Comparison of ENCODE assay signal across 10 cellular contexts in genomic region chr15:59996498-59997041, GRCh38. TPM values are rescaled to one million over a fixed set of nuclear protein-coding genes. Genes with fewer than 3 reads are reported as not detected.
DNase-seq lines count a peak whose midpoint lies in the region; ATAC-seq and TF ChIP-seq lines count a peak whose summit lies in the region.
"Had no signal": no experiment of that assay in that cellular context is flagged by ENCODE, and none has a peak within 500 bp of the region (broad histone marks: within the 10 kb centered on the region; RNA-seq: fewer than 3 reads in every experiment).

No MANE protein-coding gene starts in this region.

- ATAC-seq in stimulated activated naive B cell treated with anti-CD40 and anti-IgM and Interleukin-4, amounts not matched to agents 10 μg/mL and 1 μg/mL and 100 μg/mL, for 72 hours (replicated peaks): no peak
- no peak for ATAC-seq in HG03159 (IDR thresholded peaks at IDR 0.05; ENCODE audit: unreplicated experiment)

- TF ChIP-seq EP300 in tibial nerve (IDR thresholded peaks at IDR 0.05): no peak

- TF ChIP-seq CTCF in smooth muscle cell (IDR thresholded peaks at IDR 0.05; ENCODE audit: borderline replicate concordance, insufficient read depth, poor library complexity, severe bottlenecking): no peak
- TF ChIP-seq CTCF in tibial nerve (IDR thresholded peaks at IDR 0.05): no peak

- peaks cover 82 to 99% of the 10 kb centered on the region in 2 donors for H3K27me3 Mint-ChIP-seq in stimulated activated naive B cell treated with anti-CD40 and anti-IgM and Interleukin-4, amounts not matched to agents 10 μg/mL and 1 μg/mL and 100 μg/mL, for 72 hours

- H3K9ac ChIP-seq in smooth muscle cell (ENCODE audit: low read depth): no peak overlapping the region

- H3K36me3 ChIP-seq in smooth muscle cell (ENCODE audit: low read depth) (no peaks in the 10 kb centered on the region), tibial nerve (no peaks in the 10 kb centered on the region)

- H3K4me2 ChIP-seq in smooth muscle cell: no peak overlapping the region

- H3F3A ChIP-seq in smooth muscle cell (ENCODE audit: low read depth): no peaks in the 10 kb centered on the region

- peaks cover 29% of the 10 kb centered on the region for H3K4me1 ChIP-seq in smooth muscle cell (ENCODE audit: low read depth)
- H3K4me1 ChIP-seq in tibial nerve: peaks cover 0 to 51% (median 11%) of the 10 kb centered on the region in 4 donors

- peaks cover 0 to 5% of the 10 kb centered on the region in 2 donors for H3K9me3 Mint-ChIP-seq in stimulated activated naive B cell treated with anti-CD40 and anti-IgM and Interleukin-4, amounts not matched to agents 10 μg/mL and 1 μg/mL and 100 μg/mL, for 72 hours
- H3K9me3 Mint-ChIP-seq: dendritic cell treated with granulocyte-macrophage colony-stimulating factor and Interleukin-4, amounts not matched to agents 40 ng/mL and 50 ng/mL, for 4 days had no signal

- H3K9me3 ChIP-seq in iPS-18c (ENCODE audit: control insufficient read depth, insufficient read depth, low read length) (no peaks in the 10 kb centered on the region), smooth muscle cell (replicated peaks; ENCODE audit: low read depth) (no peaks in the 10 kb centered on the region), tibial nerve (no peaks in the 10 kb centered on the region)

- H3K27ac Mint-ChIP-seq in stimulated activated naive B cell treated with anti-CD40 and anti-IgM and Interleukin-4, amounts not matched to agents 10 μg/mL and 1 μg/mL and 100 μg/mL, for 72 hours: peak overlapping the region; percentile 68
- H3K27ac Mint-ChIP-seq: dendritic cell treated with granulocyte-macrophage colony-stimulating factor and Interleukin-4, amounts not matched to agents 40 ng/mL and 50 ng/mL, for 4 days had no signal

- H3K36me3 Mint-ChIP-seq in stimulated activated naive B cell treated with anti-CD40 and anti-IgM and Interleukin-4, amounts not matched to agents 10 μg/mL and 1 μg/mL and 100 μg/mL, for 72 hours: peaks cover 4% of the 10 kb centered on the region in 2 donors

- no peaks in the 10 kb centered on the region for H3K79me2 ChIP-seq in smooth muscle cell (ENCODE audit: low read depth)

- WGBS in smooth muscle cell (ENCODE audit: low lambda C conversion rate): 3% methylated on average over 22 of the region's 25 CpGs
- WGBS in tibial nerve, 2 donors: 6% methylated on average over 25 of the region's 25 CpGs

- H3K4me3 Mint-ChIP-seq in stimulated activated naive B cell treated with anti-CD40 and anti-IgM and Interleukin-4, amounts not matched to agents 10 μg/mL and 1 μg/mL and 100 μg/mL, for 72 hours: peak overlapping the region; percentile 65 to 70

- peak overlapping the region; percentile 55; the same call in 1 of the 2 replicates for H3K4me3 ChIP-seq in iPS-18c (ENCODE audit: insufficient read depth, low read depth, low read length)
- H3K4me3 ChIP-seq in smooth muscle cell: no peak overlapping the region
- H3K4me3 ChIP-seq in tibial nerve: no peak overlapping the region

- H3K27me3 ChIP-seq in smooth muscle cell (ENCODE audit: low read depth) (peaks cover 100% of the 10 kb centered on the region), tibial nerve (peaks cover 19 to 100% of the 10 kb centered on the region in 2 donors)

- H3K27ac ChIP-seq in smooth muscle cell (ENCODE audit: low read depth): no peak overlapping the region
- no peak overlapping the region for H3K27ac ChIP-seq in tibial nerve

- DNase-seq in activated CD8-positive, alpha-beta memory T cell treated with anti-CD3 and anti-CD28 coated beads, Interleukin-2, amount 50 U/mL, for 48 hours: peak; percentile 57
- DNase-seq in activated CD8-positive, alpha-beta memory T cell treated with anti-CD3 and anti-CD28 coated beads for 24 hours: no peak
- peak; percentile 64 for DNase-seq in SW480 (ENCODE audit: low spot score)
- DNase-seq in stimulated activated naive B cell treated with anti-CD40 and anti-IgM and Interleukin-4, amounts not matched to agents 10 μg/mL and 1 μg/mL and 100 μg/mL, for 72 hours: no peak
- DNase-seq in smooth muscle cell (lab: John Stamatoyannopoulos, UW; ENCODE audit: unreplicated experiment): no peak
- no peak for DNase-seq in tibial nerve (ENCODE audit: low spot score in 2 of 2)

- no peak for TF ChIP-seq POLR2A in tibial nerve (IDR thresholded peaks at IDR 0.05)

- H2AFZ ChIP-seq in smooth muscle cell (ENCODE audit: low read depth): no peak overlapping the region

- no peaks in the 10 kb centered on the region for H4K20me1 ChIP-seq in smooth muscle cell (ENCODE audit: low read depth)

- peaks cover 8 to 17% of the 10 kb centered on the region in 2 donors for H3K4me1 Mint-ChIP-seq in stimulated activated naive B cell treated with anti-CD40 and anti-IgM and Interleukin-4, amounts not matched to agents 10 μg/mL and 1 μg/mL and 100 μg/mL, for 72 hours

RNA-seq across cellular contexts. Expression of gene FOXB1, which starts 7.5 kb away (rescaled TPM):
- total RNA-seq in smooth muscle cell (not detected in 2 replicates), tibial nerve (not detected)
- polyA plus RNA-seq in smooth muscle cell: not detected in 2 replicates
- total RNA-seq: SK-MEL-5 had no signal

Comparison
In these comparisons a context has a peak if more than half of its experiments do, and no peak if none do; other contexts are left out.
1. DNase-seq: peak in activated CD8-positive, alpha-beta memory T cell treated with anti-CD3 and anti-CD28 coated beads, Interleukin-2, amount 50 U/mL, for 48 hours (single experiment) and SW480 (single experiment); none in activated CD8-positive, alpha-beta memory T cell treated with anti-CD3 and anti-CD28 coated beads for 24 hours (single experiment), stimulated activated naive B cell treated with anti-CD40 and anti-IgM and Interleukin-4, amounts not matched to agents 10 μg/mL and 1 μg/mL and 100 μg/mL, for 72 hours (single experiment), smooth muscle cell (single experiment) and tibial nerve (0 of 2).